8 cellular contexts compared by ENCODE assay signal in genomic region chrX:16868920-16869319, GRCh38. TPM values are rescaled to one million over a fixed set of nuclear protein-coding genes. Genes with fewer than 3 reads are reported as not detected.
DNase-seq lines count a peak whose midpoint lies in the region; ATAC-seq, FAIRE-seq and TF ChIP-seq lines count a peak whose summit lies in the region.

No MANE protein-coding gene starts in this region.

- H3K27me3 Mint-ChIP-seq in astrocyte (ENCODE audit: low read depth, unreplicated experiment): no peaks in the 10 kb centered on the region

- H3K4me3 Mint-ChIP-seq in astrocyte (ENCODE audit: unreplicated experiment): peak overlapping the region; percentile 94

- intact Hi-C loops in left cardiac atrium (cut with DNase I) (no loop called here), upper lobe of right lung (cut with DNase I) (no loop called here)

- H3K4me1 ChIP-seq in cardiac muscle cell (ENCODE audit: low read depth) (peaks cover 28% of the 10 kb centered on the region), astrocyte (ENCODE audit: insufficient read depth, low read length) (peaks cover 8% of the 10 kb centered on the region), lung (ENCODE audit: control insufficient read depth in 2 of 2, insufficient read depth in 2 of 2, low read length in 2 of 2) (peaks cover 0 to 8% of the 10 kb centered on the region in 2 donors), upper lobe of right lung (peaks cover 3% of the 10 kb centered on the region)

- peaks cover 53% of the 10 kb centered on the region for H3K79me2 ChIP-seq in astrocyte (ENCODE audit: insufficient read depth, low read length)

- H3K27ac Mint-ChIP-seq in astrocyte (ENCODE audit: unreplicated experiment): peak overlapping the region; percentile 21

- no peaks in the 10 kb centered on the region for H3K9me3 Mint-ChIP-seq in astrocyte (ENCODE audit: unreplicated experiment)

- H2AFZ ChIP-seq in astrocyte (ENCODE audit: low read depth, low read length): no peak overlapping the region

- FAIRE-seq in astrocyte (lab: Jason Lieb, UNC) (peak; percentile 73), D721Med (lab: Jason Lieb, UNC) (no peak)

- peak overlapping the region; percentile 100 for H3K27ac ChIP-seq in cardiac muscle cell
- H3K27ac ChIP-seq in astrocyte (ENCODE audit: low read depth, low read length): no peak overlapping the region
- peak overlapping the region in 1 of 2 donors; percentile 91 for H3K27ac ChIP-seq in lung (ENCODE audit: low read depth in 1 of 2, low read length in 1 of 2)
- H3K27ac ChIP-seq in upper lobe of right lung: peak overlapping the region; percentile 66

- H4K20me1 ChIP-seq in astrocyte (ENCODE audit: insufficient read depth, low read length): peaks cover 24% of the 10 kb centered on the region

- H3K4me1 Mint-ChIP-seq in astrocyte (ENCODE audit: low read depth, unreplicated experiment): peaks cover 3% of the 10 kb centered on the region

- peak overlapping the region; percentile 94 for H3K4me3 ChIP-seq in cardiac muscle cell
- H3K4me3 ChIP-seq in astrocyte (ENCODE audit: insufficient read depth, low read depth, low read length): peak overlapping the region; percentile 70
- H3K4me3 ChIP-seq in lung: peak overlapping the region; percentile 64
- peak overlapping the region; percentile 61 for H3K4me3 ChIP-seq in upper lobe of right lung

- H3K36me3 Mint-ChIP-seq in astrocyte (ENCODE audit: low read depth, unreplicated experiment): no peaks in the 10 kb centered on the region

- H3K27me3 ChIP-seq in cardiac muscle cell (no peaks in the 10 kb centered on the region), astrocyte (ENCODE audit: insufficient read depth, low read length) (no peaks in the 10 kb centered on the region), lung (ENCODE audit: control insufficient read depth, insufficient read depth) (no peaks in the 10 kb centered on the region), upper lobe of right lung (no peaks in the 10 kb centered on the region)

- no peaks in the 10 kb centered on the region for H3K9me3 ChIP-seq in cardiac muscle cell (ENCODE audit: low read depth)
- H3K9me3 ChIP-seq in astrocyte (ENCODE audit: insufficient read depth, low read depth, low read length): no peaks in the 10 kb centered on the region
- H3K9me3 ChIP-seq in lung (ENCODE audit: control insufficient read depth in 2 of 2, insufficient read depth in 1 of 2, low read length in 1 of 2): no peaks in the 10 kb centered on the region
- no peaks in the 10 kb centered on the region for H3K9me3 ChIP-seq in upper lobe of right lung

- WGBS in lung, 2 donors: 5 to 30% methylated on average over 7 of the region's 7 CpGs

- TF ChIP-seq CTCF in cardiac muscle cell (IDR thresholded peaks at IDR 0.05; ENCODE audit: low read depth, low read length): no peak
- TF ChIP-seq CTCF in astrocyte (IDR thresholded peaks at IDR 0.05; ENCODE audit: insufficient read depth, low read depth, low read length): no peak
- TF ChIP-seq CTCF in lung (IDR thresholded peaks at IDR 0.05; ENCODE audit: control extremely low read depth, extremely low read depth): no peak
- no peak for TF ChIP-seq CTCF in upper lobe of right lung (IDR thresholded peaks at IDR 0.05)
- no peak for TF ChIP-seq CTCF in D721Med (IDR thresholded peaks at IDR 0.05; ENCODE audit: insufficient read depth, missing control alignments)

- DNase-seq in cardiac muscle cell (ENCODE audit: low read depth in 1 of 2, low spot score in 1 of 2): no peak
- no peak for DNase-seq in left cardiac atrium
- DNase-seq in astrocyte (ENCODE audit: low read depth): no peak
- DNase-seq in lung (ENCODE audit: low spot score): no peak
- DNase-seq in upper lobe of right lung: no peak
- DNase-seq in NCI-H748 (lab: John Stamatoyannopoulos, UW; ENCODE audit: unreplicated experiment): no peak
- no peak for DNase-seq in D721Med (ENCODE audit: insufficient read length, low spot score)

- ATAC-seq in left cardiac atrium (no peak), lung (ENCODE audit: insufficient read depth, low FRiP score) (no peak), upper lobe of right lung (no peak), GM21576 (IDR thresholded peaks at IDR 0.05; ENCODE audit: unreplicated experiment) (no peak)

- H3K36me3 ChIP-seq in cardiac muscle cell: peaks cover 3% of the 10 kb centered on the region
- H3K36me3 ChIP-seq in astrocyte (ENCODE audit: insufficient read depth, low read length): no peaks in the 10 kb centered on the region
- no peaks in the 10 kb centered on the region for H3K36me3 ChIP-seq in lung (ENCODE audit: control insufficient read depth in 2 of 2, insufficient read depth in 2 of 2, low read length in 2 of 2)
- H3K36me3 ChIP-seq in upper lobe of right lung: no peaks in the 10 kb centered on the region

- H3K4me2 ChIP-seq in astrocyte (ENCODE audit: low read length): peak overlapping the region; percentile 93

- peak overlapping the region; percentile 94 for H3K9ac ChIP-seq in astrocyte (ENCODE audit: low read length)

RNA-seq across cellular contexts. Expression of gene RBBP7, which starts 1.2 kb away (rescaled TPM):
- total RNA-seq in cardiac muscle cell: 176 and 231 TPM in 2 replicates
- 448 and 459 TPM in 2 replicates for polyA plus RNA-seq in cardiac muscle cell
- total RNA-seq in left cardiac atrium: 10 to 100 TPM; 76.8 to 83.1 TPM
- total RNA-seq in astrocyte: 77.6 and 86.1 TPM in 2 replicates
- total RNA-seq in lung: 10 to 100 TPM; 82.8 to 84.6 TPM
- 100 to 1,000 TPM in 1 of 2 donors, 10 to 100 TPM in 1; 52.3 to 117 TPM for polyA plus RNA-seq in lung
- total RNA-seq in upper lobe of right lung: 63.4 TPM
